26 cellular contexts compared by ENCODE assay signal in genomic region chr1:54207287-54207686, GRCh38. TPM values are rescaled to one million over a fixed set of nuclear protein-coding genes. Genes with fewer than 3 reads are reported as not detected.
"Had no signal": no experiment of that assay in that cellular context is flagged by ENCODE, and none has a peak within 500 bp of the region (broad histone marks: within the 10 kb centered on the region; RNA-seq: fewer than 3 reads in every experiment).

No MANE protein-coding gene starts in this region.

- H3K4me1 ChIP-seq: foreskin keratinocyte, left lung, thyroid gland, upper lobe of right lung had no signal

- H3K4me3 ChIP-seq: esophagus muscularis mucosa, heart right ventricle, left lung, lung, mucosa of descending colon, right lobe of liver, SK-N-MC, skin epidermis, stomach, thyroid gland, upper lobe of right lung had no signal

- FAIRE-seq: colon had no signal

- ATAC-seq: foreskin keratinocyte; heart right ventricle; left lung; mucosa of descending colon; natural killer cell treated with Interleukin-12 subunit alpha and Interleukin-12 subunit beta and Interleukin-15 and Interleukin-18, amount 100 ng/mL, for 72 hours; right lobe of liver; upper lobe of right lung had no signal

- H3K27me3 ChIP-seq: esophagus muscularis mucosa, foreskin keratinocyte, heart right ventricle, left lung, right lobe of liver, stomach, thyroid gland, upper lobe of right lung had no signal

- H3K9me3 Mint-ChIP-seq: activated naive CD4-positive, alpha-beta T cell treated with anti-CD3 and anti-CD28 coated beads for 36 hours; natural killer cell treated with Interleukin-12 subunit alpha and Interleukin-12 subunit beta and Interleukin-15 and Interleukin-18, amount 100 ng/mL, for 72 hours had no signal

- H3K27ac ChIP-seq: esophagus muscularis mucosa, foreskin keratinocyte, heart right ventricle, left lung, right lobe of liver, SK-N-MC, skin epidermis, stomach, thyroid gland, upper lobe of right lung had no signal

- H3K9me3 ChIP-seq: esophagus muscularis mucosa, heart right ventricle, left lung, mucosa of descending colon, right lobe of liver, stomach, thyroid gland, upper lobe of right lung had no signal

- H3K4me3 Mint-ChIP-seq: activated naive CD4-positive, alpha-beta T cell treated with anti-CD3 and anti-CD28 coated beads for 36 hours; natural killer cell treated with Interleukin-12 subunit alpha and Interleukin-12 subunit beta and Interleukin-15 and Interleukin-18, amount 100 ng/mL, for 72 hours had no signal

- H3K27me3 Mint-ChIP-seq: natural killer cell treated with Interleukin-12 subunit alpha and Interleukin-12 subunit beta and Interleukin-15 and Interleukin-18, amount 100 ng/mL, for 72 hours had no signal

- DNase-seq: activated CD4-positive, alpha-beta T cell treated with anti-CD3 and anti-CD28 coated beads for 4 hours; activated CD4-positive, alpha-beta T cell treated with anti-CD3 and anti-CD28 coated beads, Interleukin-2, amount 50 U/mL, for 48 hours; activated CD4-positive, CD25-positive, alpha-beta regulatory T cell; activated effector memory CD4-positive, alpha-beta T cell treated with anti-CD3 and anti-CD28 coated beads, Interleukin-2, amount 50 U/mL, for 16 hours; activated naive CD4-positive, alpha-beta T cell treated with anti-CD3 and anti-CD28 coated beads for 36 hours; effector memory CD4-positive, alpha-beta T cell; foreskin keratinocyte; heart right ventricle; kidney glomerular epithelial cell; left lung; mucosa of descending colon; right lobe of liver; stimulated activated CD4-positive, alpha-beta T cell treated with anti-CD3 and anti-CD28 coated beads, Interleukin-12 subunit alpha, Interleukin-12 subunit beta, amount 100 ng/mL, for 4 hours; stimulated activated CD4-positive, alpha-beta T cell treated with anti-CD3 and anti-CD28 coated beads, Interleukin-4, amount 100 ng/mL, for 1 hour; stomach; thyroid gland; upper lobe of right lung had no signal

- H3K27ac Mint-ChIP-seq: activated naive CD4-positive, alpha-beta T cell treated with anti-CD3 and anti-CD28 coated beads for 36 hours; natural killer cell treated with Interleukin-12 subunit alpha and Interleukin-12 subunit beta and Interleukin-15 and Interleukin-18, amount 100 ng/mL, for 72 hours had no signal

RNA-seq across cellular contexts. Expression of gene CDCP2, which starts 54.5 kb away (rescaled TPM):
- total RNA-seq: activated naive CD4-positive, alpha-beta T cell treated with anti-CD3 and anti-CD28 coated beads for 36 hours; foreskin keratinocyte; myocyte; natural killer cell treated with Interleukin-12 subunit alpha and Interleukin-12 subunit beta and Interleukin-15 and Interleukin-18, amount 100 ng/mL, for 72 hours; osteoblast; right lobe of liver; T-helper 1 cell treated with Interleukin-12 subunit alpha and Interleukin-12 subunit beta and Interleukin-4 antibody, amounts not matched to agents 30 ng/mL and 1 ng/mL, for 36 hours had no signal
- polyA plus RNA-seq: foreskin keratinocyte, stomach had no signal
